Comparison of ENCODE assay signal across 17 cellular contexts in genomic region chr7:122485841-122486240, GRCh38.
DNase-seq lines count a peak whose midpoint lies in the region; TF ChIP-seq lines count a peak whose summit lies in the region.
"Had no signal": no experiment of that assay in that cellular context is flagged by ENCODE, and none has a peak within 500 bp of the region (broad histone marks: within the 10 kb centered on the region; RNA-seq: fewer than 3 reads in every experiment).

No MANE protein-coding gene starts in this region.

- TF ChIP-seq CTCF in fibroblast of mammary gland (conservative IDR thresholded peaks at IDR 0.05; ENCODE audit: control insufficient read depth, insufficient read depth, low read depth, low read length) (no peak), foreskin fibroblast (IDR thresholded peaks at IDR 0.05; ENCODE audit: low read depth, low read length) (no peak), RWPE1 (conservative IDR thresholded peaks at IDR 0.05; ENCODE audit: low read depth) (no peak)

- no peak overlapping the region for H3K27ac ChIP-seq in RWPE1
- H3K27ac ChIP-seq: C4-2B had no signal

- H3K4me3 ChIP-seq in fibroblast of mammary gland (ENCODE audit: control insufficient read depth, low read depth, low read length) (no peak overlapping the region), foreskin fibroblast (ENCODE audit: low read depth in 1 of 2, low read length in 2 of 2) (no peak overlapping the region)
- H3K4me3 ChIP-seq: MG63 had no signal

- POLR2A ChIA-PET in RWPE1 (lab: Yijun Ruan, JAX; ENCODE audit: low non-redundant PET), result no interaction called here

- DNase-seq in GM03348 (ENCODE audit: low spot score) (peak; percentile 5), astrocyte of the hippocampus (ENCODE audit: low read depth, low spot score) (peak; percentile 23), fibroblast of mammary gland (ENCODE audit: low read depth) (peak; percentile 61), renal cortical epithelial cell (ENCODE audit: low read depth) (peak; percentile 2), foreskin fibroblast (no peak), H4 (ENCODE audit: low spot score) (no peak), RWPE1 (ENCODE audit: low spot score) (no peak)
- DNase-seq: DND-41, HCEC 1CT, IMR-90, Karpas-422, MG63, NCI-H1092 treated with DMSO at 0.1 percent for 48 hours, NCI-H2227 treated with DMSO at 0.1 percent for 48 hours, NCI-H524 treated with DMSO at 0.1 percent for 48 hours, Right ventricle myocardium superior had no signal

- CTCF ChIA-PET in RWPE1 (lab: Yijun Ruan, JAX), result no interaction called here

Comparison
In these comparisons a context has a peak if more than half of its experiments do, and no peak if none do; other contexts are left out.
1. DNase-seq: peak in GM03348 (single experiment), astrocyte of the hippocampus (single experiment), fibroblast of mammary gland (single experiment) and renal cortical epithelial cell (single experiment); none in foreskin fibroblast (0 of 2), H4 (single experiment) and RWPE1 (single experiment).